In the genomic region with DNA sequence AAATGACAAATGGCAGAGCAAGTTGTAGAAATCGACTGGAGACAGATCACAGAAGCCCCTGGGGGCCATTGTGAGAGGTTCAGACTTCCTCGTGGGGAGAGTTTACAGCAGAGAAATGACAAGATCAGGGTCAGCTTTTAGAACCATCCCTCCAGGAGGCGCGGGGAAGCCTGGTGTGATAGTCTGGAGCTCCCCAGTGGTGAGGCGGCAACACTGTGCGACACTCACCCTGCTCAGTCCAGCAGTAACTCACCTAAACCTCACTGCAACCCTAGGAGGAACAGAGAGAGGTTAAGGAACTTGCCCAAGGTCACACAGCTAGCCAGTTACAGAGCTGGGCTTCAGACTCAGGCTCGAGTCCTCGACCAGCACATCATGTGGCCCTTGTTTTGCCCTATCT, we compare ENCODE assay signal across 21 cellular contexts.
"Had no signal": no experiment of that assay in that cellular context is flagged by ENCODE, and none has a peak within 500 bp of the region (broad histone marks: within the 10 kb centered on the region; RNA-seq: fewer than 3 reads in every experiment).

No MANE protein-coding gene starts in this region.

- H3K9me3 Mint-ChIP-seq: effector memory CD8-positive, alpha-beta T cell; stimulated activated naive CD8-positive, alpha-beta T cell treated with anti-CD3 and anti-CD28 coated beads, Interleukin-15, Interleukin-2, amounts not matched to agents 100 ng/mL and 50 ng/mL, for 24 hours had no signal

- H3K4me1 ChIP-seq: prostate gland, spleen had no signal

- H3K27me3 ChIP-seq: upper lobe of left lung had no signal

- FAIRE-seq: frontal cortex, islet of Langerhans, urothelium cell line had no signal

- DNase-seq: cortex of kidney; effector memory CD8-positive, alpha-beta T cell; left cardiac atrium; left lung; mammary epithelial cell; naive thymus-derived CD8-positive, alpha-beta T cell; nephron progenitor cell; nucleus accumbens; right cardiac atrium; spleen; stimulated activated CD4-positive, alpha-beta T cell treated with anti-CD3 and anti-CD28 coated beads, Interleukin-4, amount 100 ng/mL, for 4 hours; stimulated activated naive B cell treated with anti-CD40 and anti-IgM and Interleukin-4, amounts not matched to agents 10 μg/mL and 1 μg/mL and 100 μg/mL, for 72 hours; upper lobe of left lung had no signal

- H3K4me3 Mint-ChIP-seq: effector memory CD8-positive, alpha-beta T cell; naive thymus-derived CD8-positive, alpha-beta T cell; nephron progenitor cell; stimulated activated naive B cell treated with anti-CD40 and anti-IgM and Interleukin-4, amounts not matched to agents 10 μg/mL and 1 μg/mL and 100 μg/mL, for 72 hours; stimulated activated naive CD8-positive, alpha-beta T cell treated with anti-CD3 and anti-CD28 coated beads, Interleukin-15, Interleukin-2, amounts not matched to agents 100 ng/mL and 50 ng/mL, for 24 hours had no signal

- H3K36me3 ChIP-seq: left lung, prostate gland, spleen, thoracic aorta, tibial nerve, upper lobe of left lung had no signal

- ATAC-seq: effector memory CD8-positive, alpha-beta T cell; left cardiac atrium; left lung; naive thymus-derived CD8-positive, alpha-beta T cell; right cardiac atrium; stimulated activated naive B cell treated with anti-CD40 and anti-IgM and Interleukin-4, amounts not matched to agents 10 μg/mL and 1 μg/mL and 100 μg/mL, for 72 hours had no signal

- H3K4me1 Mint-ChIP-seq: stimulated activated naive B cell treated with anti-CD40 and anti-IgM and Interleukin-4, amounts not matched to agents 10 μg/mL and 1 μg/mL and 100 μg/mL, for 72 hours had no signal

- H3K36me3 Mint-ChIP-seq: naive thymus-derived CD8-positive, alpha-beta T cell; stimulated activated naive B cell treated with anti-CD40 and anti-IgM and Interleukin-4, amounts not matched to agents 10 μg/mL and 1 μg/mL and 100 μg/mL, for 72 hours had no signal

- H3K4me3 ChIP-seq: left lung, prostate gland, skin epidermis, spleen, thoracic aorta, tibial nerve, upper lobe of left lung had no signal

- H3K27ac Mint-ChIP-seq: effector memory CD8-positive, alpha-beta T cell; nephron progenitor cell; stimulated activated naive B cell treated with anti-CD40 and anti-IgM and Interleukin-4, amounts not matched to agents 10 μg/mL and 1 μg/mL and 100 μg/mL, for 72 hours; stimulated activated naive CD8-positive, alpha-beta T cell treated with anti-CD3 and anti-CD28 coated beads, Interleukin-15, Interleukin-2, amounts not matched to agents 100 ng/mL and 50 ng/mL, for 24 hours had no signal

- H3K9me3 ChIP-seq: left lung, prostate gland, spleen, thoracic aorta, tibial nerve, upper lobe of left lung had no signal

- H3K27ac ChIP-seq: left lung, prostate gland, skin epidermis, spleen, thoracic aorta, tibial nerve, upper lobe of left lung had no signal
